8 cellular contexts compared by ENCODE assay signal in the genomic region with DNA sequence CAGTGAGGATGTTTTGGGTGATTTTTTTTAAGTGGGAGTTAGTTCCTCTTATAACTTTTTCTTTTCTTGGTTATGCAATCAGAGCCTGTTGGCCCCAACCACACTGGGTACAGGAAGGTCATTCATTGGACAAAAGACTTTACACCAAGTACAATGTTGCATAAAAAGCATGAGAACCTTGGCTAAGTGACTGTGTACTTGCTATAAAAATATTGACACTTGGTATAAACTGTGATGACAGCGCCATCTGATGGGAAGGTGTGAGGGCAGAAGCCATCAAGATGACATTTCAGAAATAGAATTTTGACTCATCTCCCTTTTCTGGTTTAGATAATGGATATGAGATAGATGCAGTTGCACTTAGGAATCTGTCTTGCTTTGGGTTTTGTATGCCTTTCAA.
DNase-seq lines count a peak whose midpoint lies in the region; ATAC-seq and TF ChIP-seq lines count a peak whose summit lies in the region.

No MANE protein-coding gene starts in this region.

- H3K4me3 ChIP-seq in left ventricle myocardium inferior: no peak overlapping the region

- H3K4me1 ChIP-seq in left ventricle myocardium inferior: peaks cover 16% of the 10 kb centered on the region

- H3K27me3 ChIP-seq in left ventricle myocardium inferior (ENCODE audit: low read depth): no peaks in the 10 kb centered on the region

- intact Hi-C loops in left ventricle myocardium inferior (cut with micrococcal nuclease): no loop called here

- peak; percentile 56 for TF ChIP-seq CTCF in left ventricle myocardium inferior (IDR thresholded peaks at IDR 0.05; ENCODE audit: borderline replicate concordance)

- H3K36me3 ChIP-seq in left ventricle myocardium inferior: no peaks in the 10 kb centered on the region

- DNase-seq in AG08396 (ENCODE audit: low spot score) (peak; percentile 20), NCI-H774 (lab: John Stamatoyannopoulos, UW) (peak; percentile 70), left ventricle myocardium inferior (no peak), smooth muscle cell of the brain vasculature (ENCODE audit: low read depth, low spot score) (peak; percentile 9), cortex of kidney (lab: John Stamatoyannopoulos, UW) (no peak)
- peak; percentile 10 for DNase-seq in activated gamma-delta T cell treated with anti-CD3 and anti-CD28 coated beads, Interleukin-2, amount 50 U/mL, for 16 hours (ENCODE audit: low read depth)

- ATAC-seq in GM18498 (IDR thresholded peaks at IDR 0.05; ENCODE audit: unreplicated experiment) (peak; percentile 38), HG03175 (IDR thresholded peaks at IDR 0.05; ENCODE audit: unreplicated experiment) (peak; percentile 35)

- H3K27ac ChIP-seq in left ventricle myocardium inferior (replicated peaks): peak overlapping the region; percentile 47

- no peaks in the 10 kb centered on the region for H3K9me3 ChIP-seq in left ventricle myocardium inferior (replicated peaks)

Comparison
In these comparisons a context has a peak if more than half of its experiments do, and no peak if none do; other contexts are left out.
1. DNase-seq: peak in AG08396 (single experiment), NCI-H774 (single experiment), activated gamma-delta T cell treated with anti-CD3 and anti-CD28 coated beads, Interleukin-2, amount 50 U/mL, for 16 hours (single experiment) and smooth muscle cell of the brain vasculature (single experiment); none in left ventricle myocardium inferior (single experiment) and cortex of kidney (single experiment).